In genomic region chr4:87521757-87522374, GRCh38 we compare ENCODE assay signal across 9 cellular contexts. TPM values are rescaled to one million over a fixed set of nuclear protein-coding genes. Genes with fewer than 3 reads are reported as not detected.
DNase-seq lines count a peak whose midpoint lies in the region; ATAC-seq and TF ChIP-seq lines count a peak whose summit lies in the region.
"Had no signal": no experiment of that assay in that cellular context is flagged by ENCODE, and none has a peak within 500 bp of the region (broad histone marks: within the 10 kb centered on the region; RNA-seq: fewer than 3 reads in every experiment).

No MANE protein-coding gene starts in this region.

- H3K27me3 ChIP-seq in Loucy (ENCODE audit: insufficient read depth, low read length, poor library complexity, severe bottlenecking) (no peaks in the 10 kb centered on the region), mammary epithelial cell (ENCODE audit: insufficient read depth, low read length) (no peaks in the 10 kb centered on the region), rectal smooth muscle tissue (ENCODE audit: control insufficient read depth, insufficient read depth, low read length) (no peaks in the 10 kb centered on the region)
- H3K27me3 ChIP-seq in effector memory CD4-positive, alpha-beta T cell (replicated peaks; ENCODE audit: control insufficient read depth, insufficient read depth, low read length, poor library complexity, severe bottlenecking): no peaks in the 10 kb centered on the region
- H3K27me3 ChIP-seq in CD8-positive, alpha-beta memory T cell (ENCODE audit: insufficient read depth, low read length, poor library complexity, severe bottlenecking): no peaks in the 10 kb centered on the region

- no peak overlapping the region for H3K27ac Mint-ChIP-seq in CD8-positive, alpha-beta memory T cell

- 2% methylated on average over 3 of the region's 3 CpGs for WGBS in mammary epithelial cell (ENCODE audit: low coverage, missing lambda C conversion rate)

- no peak overlapping the region for H3K4me3 Mint-ChIP-seq in CD8-positive, alpha-beta memory T cell

- TF ChIP-seq CTCF in Loucy (conservative IDR thresholded peaks at IDR 0.05; ENCODE audit: low read length): no peak
- no peak for TF ChIP-seq CTCF in mammary epithelial cell (conservative IDR thresholded peaks at IDR 0.05 in 1 of 2, IDR thresholded peaks at IDR 0.05 in 1 of 2; ENCODE audit: extremely low read depth in 1 of 2, insufficient read depth in 1 of 2, low read depth in 1 of 2, low read length in 2 of 2)

- DNase-seq in mammary epithelial cell: peak; percentile 90
- DNase-seq in effector memory CD4-positive, alpha-beta T cell: no peak
- no peak for DNase-seq in posterior vena cava (ENCODE audit: low spot score)
- no peak for DNase-seq in head of caudate nucleus
- DNase-seq in CD8-positive, alpha-beta memory T cell: no peak
- DNase-seq: midbrain had no signal

- H3F3A ChIP-seq in Loucy (ENCODE audit: low read depth): no peaks in the 10 kb centered on the region

- H3K4me1 Mint-ChIP-seq in CD8-positive, alpha-beta memory T cell: no peaks in the 10 kb centered on the region

- H3K9me3 ChIP-seq in Loucy (ENCODE audit: insufficient read depth, low read depth, low read length) (peaks cover 14% of the 10 kb centered on the region), mammary epithelial cell (replicated peaks; ENCODE audit: insufficient read depth, low read length) (peaks cover 7% of the 10 kb centered on the region)
- H3K9me3 ChIP-seq in effector memory CD4-positive, alpha-beta T cell (ENCODE audit: control insufficient read depth, low read length): no peaks in the 10 kb centered on the region
- H3K9me3 ChIP-seq in CD8-positive, alpha-beta memory T cell (ENCODE audit: low read length): no peaks in the 10 kb centered on the region

- H3K4me1 ChIP-seq in Loucy (ENCODE audit: insufficient read depth, low read length, poor library complexity, severe bottlenecking) (peaks cover 16% of the 10 kb centered on the region), mammary epithelial cell (ENCODE audit: insufficient read depth, low read length) (peaks cover 31% of the 10 kb centered on the region), rectal smooth muscle tissue (ENCODE audit: control insufficient read depth, insufficient read depth, low read length) (peaks cover 49% of the 10 kb centered on the region)
- H3K4me1 ChIP-seq in effector memory CD4-positive, alpha-beta T cell (ENCODE audit: control insufficient read depth, insufficient read depth, low read length, poor library complexity, severe bottlenecking): no peaks in the 10 kb centered on the region
- H3K4me1 ChIP-seq in CD8-positive, alpha-beta memory T cell (ENCODE audit: insufficient read depth, low read length): no peaks in the 10 kb centered on the region

- in situ Hi-C loops in mammary epithelial cell (cut with MboI; ENCODE audit: low sequenced_read_pairs in 2 of 2): no loop called here

- H3K79me2 ChIP-seq in Loucy (ENCODE audit: insufficient read depth, low read length) (no peaks in the 10 kb centered on the region), mammary epithelial cell (ENCODE audit: insufficient read depth, low read length) (no peaks in the 10 kb centered on the region)

- H3K4me2 ChIP-seq in Loucy (ENCODE audit: low read depth, low read length, poor library complexity, severe bottlenecking) (peak overlapping the region; percentile 68), mammary epithelial cell (ENCODE audit: insufficient read depth, low read depth, low read length) (peak overlapping the region; percentile 7)

- H4K20me1 ChIP-seq in Loucy (ENCODE audit: insufficient read depth, low read length, poor library complexity, severe bottlenecking) (no peaks in the 10 kb centered on the region), mammary epithelial cell (ENCODE audit: insufficient read depth, low read length) (no peaks in the 10 kb centered on the region)

- no peaks in the 10 kb centered on the region for H3K9me2 ChIP-seq in Loucy (replicated peaks; ENCODE audit: low read depth, low read length)

- H3K27ac ChIP-seq in mammary epithelial cell (ENCODE audit: insufficient read depth, low read depth, low read length): peak overlapping the region; percentile 35
- H3K27ac ChIP-seq in rectal smooth muscle tissue (ENCODE audit: low read depth, low read length): peak overlapping the region; percentile 98
- no peak overlapping the region for H3K27ac ChIP-seq in effector memory CD4-positive, alpha-beta T cell (ENCODE audit: insufficient read depth, low read length, poor library complexity, severe bottlenecking)
- no peak overlapping the region for H3K27ac ChIP-seq in CD8-positive, alpha-beta memory T cell (ENCODE audit: low read depth, low read length)

- POLR2A ChIA-PET in CD8-positive, alpha-beta memory T cell (lab: Charles Lee): no interaction called here

- no peaks in the 10 kb centered on the region for H3K27me3 Mint-ChIP-seq in CD8-positive, alpha-beta memory T cell

- intact Hi-C loops in mammary epithelial cell (cut with micrococcal nuclease): no loop called here
- intact Hi-C loops in posterior vena cava (cut with DNase I): no loop called here
- intact Hi-C loops in head of caudate nucleus (cut with DNase I): no loop called here

- H3K36me3 ChIP-seq in Loucy (ENCODE audit: insufficient read depth, low read length) (no peaks in the 10 kb centered on the region), mammary epithelial cell (ENCODE audit: insufficient read depth, low read length) (no peaks in the 10 kb centered on the region), rectal smooth muscle tissue (ENCODE audit: control insufficient read depth, insufficient read depth, low read length) (no peaks in the 10 kb centered on the region)
- no peaks in the 10 kb centered on the region for H3K36me3 ChIP-seq in effector memory CD4-positive, alpha-beta T cell (ENCODE audit: control insufficient read depth, insufficient read depth, low read length)
- H3K36me3 ChIP-seq in CD8-positive, alpha-beta memory T cell (ENCODE audit: insufficient read depth, low read length): no peaks in the 10 kb centered on the region

- H3K9ac ChIP-seq in Loucy (ENCODE audit: low read depth, low read length, poor library complexity, severe bottlenecking) (no peak overlapping the region), mammary epithelial cell (ENCODE audit: insufficient read depth, low read length) (no peak overlapping the region), rectal smooth muscle tissue (ENCODE audit: low read length) (no peak overlapping the region)

- dilution Hi-C loops in mammary epithelial cell (cut with HindIII; ENCODE audit: low sequenced_read_pairs): no loop called here

- BruUV-seq in mammary epithelial cell (replicated peaks; lab: Mats Ljungman, UMichigan): no TSS peak

- CTCF ChIA-PET in mammary epithelial cell (lab: Charles Lee; ENCODE audit: low non-redundant PET): interaction anchor here (0.5 to 0.9 kb wide), 3 partner anchors 328 to 860 kb away, joined by 4 to 7 read pairs (median 5); no protein-coding TSS in a partner anchor
- CTCF ChIA-PET in CD8-positive, alpha-beta memory T cell (lab: Charles Lee): no interaction called here

- ATAC-seq in GM18867 (IDR thresholded peaks at IDR 0.05; ENCODE audit: unreplicated experiment): peak; percentile 53

- peaks cover 6 to 23% (median 10%) of the 10 kb centered on the region in 5 donors for H3K9me3 Mint-ChIP-seq in CD8-positive, alpha-beta memory T cell

- H3K4me3 ChIP-seq in Loucy (ENCODE audit: low read length, poor library complexity, severe bottlenecking): peak overlapping the region; percentile 41
- no peak overlapping the region for H3K4me3 ChIP-seq in mammary epithelial cell (replicated peaks in 1 of 3; ENCODE audit: insufficient read depth in 1 of 3, low read depth in 2 of 3, low read length in 3 of 3)
- H3K4me3 ChIP-seq in rectal smooth muscle tissue (ENCODE audit: low read length): peak overlapping the region; percentile 29
- H3K4me3 ChIP-seq in effector memory CD4-positive, alpha-beta T cell (ENCODE audit: insufficient read depth, low read depth, low read length, poor library complexity, severe bottlenecking): no peak overlapping the region
- no peak overlapping the region for H3K4me3 ChIP-seq in CD8-positive, alpha-beta memory T cell (ENCODE audit: low read length)

- H2AFZ ChIP-seq in Loucy (ENCODE audit: low read length) (peak overlapping the region; percentile 48; the same call in 1 of the 2 replicates), mammary epithelial cell (ENCODE audit: low read depth, low read length) (peak overlapping the region; percentile 22)

- H3K36me3 Mint-ChIP-seq in CD8-positive, alpha-beta memory T cell: peaks cover 0 to 9% (median 0%) of the 10 kb centered on the region in 3 donors

RNA-seq across cellular contexts. Expression of gene SPARCL1, which starts 7.3 kb away (rescaled TPM):
- total RNA-seq in mammary epithelial cell (1 to 10 TPM in 1 of 2 donors, not detected in 1; 1.2 TPM), posterior vena cava (100 to 1,000 TPM; 836 to 868 TPM)
- polyA plus RNA-seq in mammary epithelial cell: 0.01 TPM
- polyA minus RNA-seq in mammary epithelial cell: not detected
- not detected for total RNA-seq in CD8-positive, alpha-beta memory T cell
- polyA plus RNA-seq in CD8-positive, alpha-beta memory T cell: not detected

Comparison
In these comparisons a context has a peak if more than half of its experiments do, and no peak if none do; other contexts are left out.
1. H3K4me3 ChIP-seq: peak in Loucy (single experiment) and rectal smooth muscle tissue (single experiment); none in mammary epithelial cell (0 of 3), effector memory CD4-positive, alpha-beta T cell (single experiment) and CD8-positive, alpha-beta memory T cell (single experiment).
2. H3K27ac ChIP-seq: peak in mammary epithelial cell (single experiment) and rectal smooth muscle tissue (single experiment); none in effector memory CD4-positive, alpha-beta T cell (single experiment) and CD8-positive, alpha-beta memory T cell (single experiment).
3. RNA of gene SPARCL1, which starts 7.3 kb away (total RNA-seq): 836 to 868 TPM in posterior vena cava; 1.2 TPM in mammary epithelial cell and not detected in CD8-positive, alpha-beta memory T cell; every median in the first group is over 100 times any median in the second.